ENCODE assay signal across 8 cellular contexts in the genomic region with DNA sequence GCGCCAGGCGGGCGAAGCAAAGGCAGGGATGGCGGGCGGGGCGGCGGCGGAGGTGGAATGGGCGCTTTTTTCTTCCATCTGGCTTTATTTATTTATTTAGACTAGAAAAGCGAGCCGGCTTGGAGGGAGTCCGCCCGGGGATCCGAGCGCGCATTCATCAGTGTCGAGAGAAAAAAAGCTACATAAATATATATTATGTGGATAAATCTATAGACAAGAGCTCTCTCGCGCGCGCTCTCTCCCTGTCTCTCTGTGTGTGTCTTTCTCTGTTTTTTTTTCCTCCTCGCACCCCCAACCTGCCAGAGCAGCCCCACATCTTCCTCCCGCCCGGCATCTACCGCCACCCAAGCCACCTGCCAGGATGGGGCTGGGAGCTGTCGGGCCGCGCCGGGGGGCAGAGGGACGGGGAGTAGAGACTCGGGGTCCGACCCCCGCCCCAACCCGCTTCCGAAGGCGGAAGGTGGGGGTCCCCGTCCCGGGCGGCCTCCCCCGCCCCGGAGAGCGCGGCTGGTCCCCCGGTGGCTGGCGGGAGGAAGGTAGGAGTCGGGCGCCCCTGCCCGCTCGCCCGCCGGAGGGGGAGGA. TPM values are rescaled to one million over a fixed set of nuclear protein-coding genes. Genes with fewer than 3 reads are reported as not detected.
DNase-seq lines count a peak whose midpoint lies in the region; ATAC-seq and TF ChIP-seq lines count a peak whose summit lies in the region.

No MANE protein-coding gene starts in this region.

- peak overlapping the region; percentile 84 for H3K4me2 ChIP-seq in GM23248 (ENCODE audit: unreplicated experiment)

- intact Hi-C loops in heart left ventricle (cut with DNase I) = no loop called here

- H3K36me3 ChIP-seq in GM23248 (ENCODE audit: low read depth) (no peaks in the 10 kb centered on the region), Peyer's patch (no peaks in the 10 kb centered on the region), heart left ventricle (no peaks in the 10 kb centered on the region)

- H3K4me1 ChIP-seq in GM23248 (ENCODE audit: insufficient read depth) (no peaks in the 10 kb centered on the region), Peyer's patch (peaks cover 0 to 21% (median 0%) of the 10 kb centered on the region in 4 donors), heart left ventricle (peaks cover 0 to 29% (median 19%) of the 10 kb centered on the region in 12 donors)

- H3K27ac ChIP-seq in GM23248 = no peak overlapping the region
- H3K27ac ChIP-seq in Peyer's patch = no peak overlapping the region
- H3K27ac ChIP-seq in heart left ventricle = peak overlapping the region in 1 of 12 donors; percentile 8

- no peaks in the 10 kb centered on the region for H3K79me2 ChIP-seq in GM23248 (ENCODE audit: insufficient read depth)

- H3K9me3 ChIP-seq in GM23248 (ENCODE audit: low read depth) (no peaks in the 10 kb centered on the region), Peyer's patch (no peaks in the 10 kb centered on the region), heart left ventricle (no peaks in the 10 kb centered on the region)

- no peaks in the 10 kb centered on the region for H3K9me2 ChIP-seq in GM23248 (ENCODE audit: insufficient read depth)

- H3K4me3 ChIP-seq in GM23248 (peak overlapping the region; percentile 57), Peyer's patch (peak overlapping the region in 3 of 4 donors; percentile 24 to 55 (median 51)), heart left ventricle (peak overlapping the region; percentile 40 to 69 (median 52)), skeletal muscle cell (ENCODE audit: low read depth, low read length) (peak overlapping the region; percentile 45)

- ATAC-seq in heart left ventricle (peak in 2 of 4 donors; percentile 21 to 25), GM21390 (IDR thresholded peaks at IDR 0.05; ENCODE audit: unreplicated experiment) (no peak), GM19452 (IDR thresholded peaks at IDR 0.05; ENCODE audit: unreplicated experiment) (no peak), HG02759 (IDR thresholded peaks at IDR 0.05; ENCODE audit: unreplicated experiment) (no peak)

- TF ChIP-seq POLR2A in Peyer's patch (IDR thresholded peaks at IDR 0.05) = no peak
- no peak for TF ChIP-seq POLR2A in heart left ventricle (IDR thresholded peaks at IDR 0.05)

- peak; percentile 14 for DNase-seq in GM23248
- DNase-seq in Peyer's patch = no peak
- DNase-seq in heart left ventricle = no peak
- DNase-seq in skeletal muscle cell (ENCODE audit: low read depth) = no peak
- no peak for DNase-seq in NOMO-1 (lab: John Stamatoyannopoulos, UW; ENCODE audit: unreplicated experiment in 2 of 2)

- H3K9ac ChIP-seq in GM23248 = no peak overlapping the region

- TF ChIP-seq CTCF in Peyer's patch (IDR thresholded peaks at IDR 0.05) (no peak), heart left ventricle (IDR thresholded peaks at IDR 0.05) (no peak)

- no peaks in the 10 kb centered on the region for H4K20me1 ChIP-seq in GM23248 (ENCODE audit: insufficient read depth)

- in situ Hi-C loops in GM23248 (cut with MboI) = no loop called here

- no peaks in the 10 kb centered on the region for H3F3A ChIP-seq in GM23248 (ENCODE audit: insufficient read depth)

- H3K27me3 ChIP-seq in GM23248 (replicated peaks; ENCODE audit: insufficient read depth) (peaks cover 68% of the 10 kb centered on the region), Peyer's patch (peaks cover 0 to 29% of the 10 kb centered on the region in 2 donors), heart left ventricle (peaks cover 26 to 84% (median 48%) of the 10 kb centered on the region in 9 donors)

- WGBS in GM23248 (ENCODE audit: low coverage in 1 of 2, low lambda C conversion rate in 2 of 2, missing lambda C conversion rate in 2 of 2), 2 experiments = 3 to 8% methylated on average over 29 to 51 of the region's 51 CpGs
- 1 to 2% (median 1%) methylated on average over 48 to 51 of the region's 51 CpGs for WGBS in heart left ventricle, 4 donors

- H2AFZ ChIP-seq in GM23248 = no peak overlapping the region

RNA-seq across cellular contexts. Expression of a gene that starts 1.0 kb away (rescaled TPM):
- not detected in 2 replicates for total RNA-seq in GM23248 (2014; rRNA removed; shearing (Covaris generic))
- polyA plus RNA-seq in GM23248 (2016; fragmentation: Nextera tagmentation; extraction: Ambion mirVana) = 0.24 TPM in 1 of 2 replicates, not detected in the other
- total RNA-seq in Peyer's patch = 1 to 10 TPM in 1 of 4 donors, under 1 TPM in 1, not detected in 2; 0.35 to 4.8 TPM
- under 1 TPM in 6 of 9 donors, not detected in 3; 0.26 to 0.67 (median 0.40) TPM for total RNA-seq in heart left ventricle
- polyA plus RNA-seq in heart left ventricle = under 1 TPM; 0.11 to 0.19 TPM
